8 cellular contexts compared by ENCODE assay signal in genomic region chr22:40637181-40638150, GRCh38. TPM values are rescaled to one million over a fixed set of nuclear protein-coding genes. Genes with fewer than 3 reads are reported as not detected.
DNase-seq lines count a peak whose midpoint lies in the region; ATAC-seq and TF ChIP-seq lines count a peak whose summit lies in the region.

No MANE protein-coding gene starts in this region.

- DNase-seq in CD4-positive, alpha-beta T cell = peak in 9 of 10 experiments; percentile 31 to 64 (median 36)
- peak in 1 of 2 experiments; percentile 21 for DNase-seq in HAP-1 (ENCODE audit: low spot score in 2 of 2)
- DNase-seq in Peyer's patch = peak in 2 of 3 donors; percentile 56 to 81
- DNase-seq in heart right ventricle = peak in 1 of 2 donors; percentile 25
- DNase-seq in gastrocnemius medialis = peak; percentile 29 to 61
- DNase-seq in glomerular visceral epithelial cell (ENCODE audit: extremely low spot score) = no peak
- no peak for DNase-seq in 8988T

- peak in 1 of 2 donors; percentile 4 for TF ChIP-seq POLR2A in Peyer's patch (IDR thresholded peaks at IDR 0.05)
- no peak for TF ChIP-seq POLR2A in gastrocnemius medialis (IDR thresholded peaks at IDR 0.05)

- H3K4me3 Mint-ChIP-seq in CD4-positive, alpha-beta T cell = peak overlapping the region; percentile 100
- peak overlapping the region; percentile 96 for H3K4me3 Mint-ChIP-seq in activated naive CD4-positive, alpha-beta T cell treated with anti-CD3 and anti-CD28 coated beads, Interleukin-2, amount 50 U/mL, for 24 hours

- no peaks in the 10 kb centered on the region for H3K9me3 ChIP-seq in CD4-positive, alpha-beta T cell (ENCODE audit: control insufficient read depth, low read length)
- H3K9me3 ChIP-seq in HAP-1 (no peaks in the 10 kb centered on the region), Peyer's patch (no peaks in the 10 kb centered on the region), heart right ventricle (no peaks in the 10 kb centered on the region), gastrocnemius medialis (no peaks in the 10 kb centered on the region)

- intact Hi-C loops in CD4-positive, alpha-beta T cell (cut with DNase I, micrococcal nuclease) = loop anchor here in 1 of 2 experiments (2.0 to 5.0 kb wide), 5 partner anchors 181 to 1105 kb away; partner anchors contain the start of genes RPS19BP1, SLC25A17 and TNRC6B
- intact Hi-C loops in heart right ventricle (cut with DNase I) = loop anchor here in 2 of 10 donors (5.0 kb wide), 1 partner anchor 105 kb away; no protein-coding TSS in a partner anchor
- intact Hi-C loops in gastrocnemius medialis (cut with DNase I; ENCODE audit: low total_unique reads) = loop anchor here (1.0 to 10.0 kb wide), 5 partner anchors 14 to 1113 kb away; partner anchors contain the start of genes ADSL, ATF4 and SLC25A17

- no peaks in the 10 kb centered on the region for H3K27me3 ChIP-seq in CD4-positive, alpha-beta T cell (ENCODE audit: control insufficient read depth, insufficient read depth, low read length)
- no peaks in the 10 kb centered on the region for H3K27me3 ChIP-seq in HAP-1 (ENCODE audit: low read depth)
- H3K27me3 ChIP-seq in Peyer's patch = no peaks in the 10 kb centered on the region
- no peaks in the 10 kb centered on the region for H3K27me3 ChIP-seq in heart right ventricle
- H3K27me3 ChIP-seq in gastrocnemius medialis = no peaks in the 10 kb centered on the region

- H3K4me3 ChIP-seq in HAP-1 = peak overlapping the region; percentile 81
- H3K4me3 ChIP-seq in Peyer's patch = peak overlapping the region; percentile 76 to 98 (median 96)
- H3K4me3 ChIP-seq in heart right ventricle = peak overlapping the region; percentile 49 to 99 (median 93)
- H3K4me3 ChIP-seq in gastrocnemius medialis = peak overlapping the region; percentile 55 to 76 (median 73)

- peak overlapping the region; percentile 99 for H3K27ac Mint-ChIP-seq in CD4-positive, alpha-beta T cell
- H3K27ac Mint-ChIP-seq in activated naive CD4-positive, alpha-beta T cell treated with anti-CD3 and anti-CD28 coated beads, Interleukin-2, amount 50 U/mL, for 24 hours = peak overlapping the region; percentile 95

- H3K36me3 ChIP-seq in HAP-1 (replicated peaks) = no peaks in the 10 kb centered on the region
- H3K36me3 ChIP-seq in Peyer's patch = no peaks in the 10 kb centered on the region
- H3K36me3 ChIP-seq in heart right ventricle = no peaks in the 10 kb centered on the region
- H3K36me3 ChIP-seq in gastrocnemius medialis = no peaks in the 10 kb centered on the region

- peak overlapping the region; percentile 88 for H3K27ac ChIP-seq in CD4-positive, alpha-beta T cell (ENCODE audit: low read depth, low read length)
- H3K27ac ChIP-seq in Peyer's patch (peak overlapping the region; percentile 89 to 96 (median 92)), heart right ventricle (peak overlapping the region; percentile 83 to 94 (median 92)), gastrocnemius medialis (peak overlapping the region; percentile 90 to 96 (median 92))

- POLR2A ChIA-PET in CD4-positive, alpha-beta T cell (lab: Charles Lee) = interaction anchor here (0.6 to 6.6 kb wide), 31 partner anchors 8 to 744 kb away, joined by 3 to 72 read pairs (median 4); partner anchors contain the start of genes EP300, TEF and TNRC6B

- H3K4me1 Mint-ChIP-seq in CD4-positive, alpha-beta T cell (ENCODE audit: low read depth) = peaks cover 42% of the 10 kb centered on the region
- H3K4me1 Mint-ChIP-seq in activated naive CD4-positive, alpha-beta T cell treated with anti-CD3 and anti-CD28 coated beads, Interleukin-2, amount 50 U/mL, for 24 hours = peaks cover 36% of the 10 kb centered on the region

- TF ChIP-seq CTCF in CD4-positive, alpha-beta T cell (IDR thresholded peaks at IDR 0.05) = no peak
- no peak for TF ChIP-seq CTCF in Peyer's patch (IDR thresholded peaks at IDR 0.05)
- no peak for TF ChIP-seq CTCF in heart right ventricle (IDR thresholded peaks at IDR 0.05)
- no peak for TF ChIP-seq CTCF in gastrocnemius medialis (IDR thresholded peaks at IDR 0.05 in 4 of 5, conservative IDR thresholded peaks at IDR 0.05 in 1 of 5)

- CTCF ChIA-PET in CD4-positive, alpha-beta T cell (lab: Charles Lee) = interaction anchor here (0.6 to 2.9 kb wide), 5 partner anchors 9 to 201 kb away, joined by 3 to 15 read pairs (median 5); no protein-coding TSS in a partner anchor

- in situ Hi-C loops in HAP-1 (cut with MboI; ENCODE audit: low sequenced_read_pairs) (no loop called here), gastrocnemius medialis (cut with MboI; ENCODE audit: low sequenced_read_pairs in 4 of 4) (no loop called here)

- peaks cover 10% of the 10 kb centered on the region for H3K36me3 Mint-ChIP-seq in CD4-positive, alpha-beta T cell (ENCODE audit: low read depth)
- H3K36me3 Mint-ChIP-seq in activated naive CD4-positive, alpha-beta T cell treated with anti-CD3 and anti-CD28 coated beads, Interleukin-2, amount 50 U/mL, for 24 hours = peaks cover 2% of the 10 kb centered on the region

- peak; percentile 31 for ATAC-seq in CD4-positive, alpha-beta T cell (ENCODE audit: poor library complexity)
- ATAC-seq in heart right ventricle (peak; percentile 2 to 54 (median 28)), gastrocnemius medialis (peak; percentile 45 to 47)

- WGBS in heart right ventricle, 2 donors = 19 to 22% methylated on average over 46 of the region's 46 CpGs

- H3K9me3 Mint-ChIP-seq in CD4-positive, alpha-beta T cell = no peaks in the 10 kb centered on the region
- H3K9me3 Mint-ChIP-seq in activated naive CD4-positive, alpha-beta T cell treated with anti-CD3 and anti-CD28 coated beads, Interleukin-2, amount 50 U/mL, for 24 hours = no peaks in the 10 kb centered on the region

- peaks cover 9% of the 10 kb centered on the region for H3K4me1 ChIP-seq in HAP-1
- H3K4me1 ChIP-seq in Peyer's patch = peaks cover 0 to 29% (median 6%) of the 10 kb centered on the region in 4 donors
- peaks cover 3 to 44% (median 30%) of the 10 kb centered on the region in 9 donors for H3K4me1 ChIP-seq in heart right ventricle
- peaks cover 24 to 25% of the 10 kb centered on the region in 2 donors for H3K4me1 ChIP-seq in gastrocnemius medialis

- no peaks in the 10 kb centered on the region for H3K27me3 Mint-ChIP-seq in CD4-positive, alpha-beta T cell
- no peaks in the 10 kb centered on the region for H3K27me3 Mint-ChIP-seq in activated naive CD4-positive, alpha-beta T cell treated with anti-CD3 and anti-CD28 coated beads, Interleukin-2, amount 50 U/mL, for 24 hours

RNA-seq across cellular contexts. Expression of gene MRTFA, which starts 0.9 kb away (rescaled TPM):
- total RNA-seq in CD4-positive, alpha-beta T cell = 10 to 100 TPM; 55.3 to 58.9 TPM
- total RNA-seq in Peyer's patch (10 to 100 TPM; 36.3 to 98.2 (median 78.1) TPM), heart right ventricle (10 to 100 TPM; 13.2 to 30.9 (median 18.5) TPM), gastrocnemius medialis (10 to 100 TPM; 13.7 to 31.3 (median 22.2) TPM)
- polyA plus RNA-seq in heart right ventricle = 10 to 100 TPM; 19.1 to 24.6 TPM

RNA-seq across cellular contexts. Expression of gene MCHR1, which starts 41.8 kb away (rescaled TPM):
- not detected for total RNA-seq in CD4-positive, alpha-beta T cell
- total RNA-seq in Peyer's patch (not detected), heart right ventricle (1 to 10 TPM in 2 of 10 donors, under 1 TPM in 7, not detected in 1; 0.19 to 1.5 (median 0.37) TPM), gastrocnemius medialis (under 1 TPM in 1 of 4 donors, not detected in 3; 0.95 TPM)
- polyA plus RNA-seq in heart right ventricle = under 1 TPM; 0.15 to 0.39 TPM

Comparison
In these comparisons a context has a peak if more than half of its experiments do, and no peak if none do; other contexts are left out.
1. DNase-seq: peak in CD4-positive, alpha-beta T cell (9 of 10), Peyer's patch (2 of 3) and gastrocnemius medialis (2 of 2); none in glomerular visceral epithelial cell (single experiment) and 8988T (single experiment).
2. Peak in every context shown above with its lines, with median percentiles within 50 percentile points of each other: ATAC-seq, H3K27ac ChIP-seq and H3K4me3 ChIP-seq.